ENCODE assay signal across 8 cellular contexts in genomic region chrX:129932792-129933321, GRCh38. TPM values are rescaled to one million over a fixed set of nuclear protein-coding genes. Genes with fewer than 3 reads are reported as not detected.
DNase-seq lines count a peak whose midpoint lies in the region; ATAC-seq and TF ChIP-seq lines count a peak whose summit lies in the region.

No MANE protein-coding gene starts in this region.

- no peaks in the 10 kb centered on the region for H4K20me1 ChIP-seq in OCI-LY7 (ENCODE audit: insufficient read depth, low read length)

- peak overlapping the region; percentile 73 to 76 for H3K4me3 Mint-ChIP-seq in CD14-positive monocyte
- peak overlapping the region; percentile 46 for H3K4me3 Mint-ChIP-seq in endodermal cell
- H3K4me3 Mint-ChIP-seq in nephron progenitor cell: peak overlapping the region; percentile 75

- H3K27ac ChIP-seq in OCI-LY7 (ENCODE audit: low read depth, low read length, poor library complexity, severe bottlenecking) (no peak overlapping the region), endodermal cell (ENCODE audit: low read depth, low read length) (no peak overlapping the region)

- H3K4me1 ChIP-seq in OCI-LY7 (ENCODE audit: insufficient read depth, low read length, poor library complexity, severe bottlenecking) (peaks cover 5% of the 10 kb centered on the region), endodermal cell (ENCODE audit: control insufficient read depth, insufficient read depth, low read length) (no peaks in the 10 kb centered on the region)

- H3K36me3 ChIP-seq in OCI-LY7 (ENCODE audit: insufficient read depth, low read length) (peaks cover 21% of the 10 kb centered on the region), endodermal cell (ENCODE audit: control insufficient read depth, insufficient read depth, low read length) (peaks cover 4% of the 10 kb centered on the region)

- CTCF ChIA-PET in OCI-LY7 (lab: Charles Lee; ENCODE audit: unreplicated experiment): no interaction called here

- no peaks in the 10 kb centered on the region for H3K9me2 ChIP-seq in OCI-LY7 (ENCODE audit: insufficient read depth, low read length)

- intact Hi-C loops in CD14-positive monocyte (cut with micrococcal nuclease) (loop anchor here (2.0 kb wide), 1 partner anchor 48 kb away; no protein-coding TSS in a partner anchor), OCI-LY7 (cut with micrococcal nuclease; ENCODE audit: unreplicated experiment) (loop anchor here (2.0 kb wide), 1 partner anchor 50 kb away; the partner anchor contains the start of gene BCORL1)

- H3K36me3 Mint-ChIP-seq in CD14-positive monocyte (peaks cover 6 to 7% of the 10 kb centered on the region in 2 donors), endodermal cell (ENCODE audit: low read depth) (peaks cover 13% of the 10 kb centered on the region), nephron progenitor cell (ENCODE audit: low read depth) (peaks cover 4% of the 10 kb centered on the region)

- H2AFZ ChIP-seq in OCI-LY7 (ENCODE audit: low read length): no peak overlapping the region

- H3K9me3 ChIP-seq in OCI-LY7 (ENCODE audit: low read length) (no peaks in the 10 kb centered on the region), endodermal cell (ENCODE audit: control insufficient read depth, low read length) (no peaks in the 10 kb centered on the region)

- peaks cover 12% of the 10 kb centered on the region for H3K4me1 Mint-ChIP-seq in CD14-positive monocyte
- H3K4me1 Mint-ChIP-seq in endodermal cell: peaks cover 13% of the 10 kb centered on the region
- peaks cover 28% of the 10 kb centered on the region for H3K4me1 Mint-ChIP-seq in nephron progenitor cell

- peak overlapping the region; percentile 40 for H3K4me3 ChIP-seq in OCI-LY7 (ENCODE audit: low read depth, low read length, poor library complexity, severe bottlenecking)
- no peak overlapping the region for H3K4me3 ChIP-seq in endodermal cell (ENCODE audit: low read length)

- H3K27me3 Mint-ChIP-seq in CD14-positive monocyte (ENCODE audit: low read depth in 3 of 3): peaks cover 14 to 18% (median 16%) of the 10 kb centered on the region in 3 donors
- peaks cover 48% of the 10 kb centered on the region for H3K27me3 Mint-ChIP-seq in endodermal cell (ENCODE audit: insufficient read depth)
- H3K27me3 Mint-ChIP-seq in nephron progenitor cell (ENCODE audit: low read depth, poor library complexity): peaks cover 41% of the 10 kb centered on the region

- peak; percentile 2 for ATAC-seq in GM19463 (IDR thresholded peaks at IDR 0.05; ENCODE audit: unreplicated experiment)

- H3K79me2 ChIP-seq in OCI-LY7 (ENCODE audit: insufficient read depth, low read depth, low read length): no peaks in the 10 kb centered on the region

- POLR2A ChIA-PET in OCI-LY7 (lab: Charles Lee): no interaction called here

- H3K4me2 ChIP-seq in OCI-LY7 (ENCODE audit: low read length): peak overlapping the region; percentile 32; the same call in 1 of the 2 replicates

- no peak overlapping the region for H3K9ac ChIP-seq in endodermal cell (ENCODE audit: extremely low read depth, low read length, poor library complexity, severe bottlenecking)

- BruUV-seq in OCI-LY7 (replicated peaks; lab: Mats Ljungman, UMichigan): no TSS peak

- TF ChIP-seq CTCF in CD14-positive monocyte (IDR thresholded peaks at IDR 0.05) (no peak), OCI-LY7 (conservative IDR thresholded peaks at IDR 0.05; ENCODE audit: low read length) (no peak), endodermal cell (conservative IDR thresholded peaks at IDR 0.05) (no peak), nephron progenitor cell (IDR thresholded peaks at IDR 0.05) (no peak)

- H3K27me3 ChIP-seq in endodermal cell (ENCODE audit: control insufficient read depth, insufficient read depth, low read length, poor library complexity, severe bottlenecking): peaks cover 44% of the 10 kb centered on the region

- H3K27ac Mint-ChIP-seq in CD14-positive monocyte (peak overlapping the region in 2 of 7 donors; percentile 17 to 25), endodermal cell (no peak overlapping the region), nephron progenitor cell (no peak overlapping the region)

- WGBS in endodermal cell (ENCODE audit: insufficient coverage in 1 of 2, insufficient read length in 1 of 2), 2 experiments: 0 to 4% methylated on average over 4 to 45 of the region's 50 CpGs

- no peak for DNase-seq in CD14-positive monocyte (ENCODE audit: low spot score)
- DNase-seq in OCI-LY7 (ENCODE audit: low spot score): no peak
- peak; percentile 68 for DNase-seq in endodermal cell
- peak; percentile 35 for DNase-seq in nephron progenitor cell
- DNase-seq in hepatic stellate cell (ENCODE audit: low spot score): no peak
- DNase-seq in NCI-H1436 (lab: John Stamatoyannopoulos, UW): no peak
- no peak for DNase-seq in NCI-H2107 treated with DMSO at 0.1 percent for 48 hours (lab: John Stamatoyannopoulos, UW; ENCODE audit: unreplicated experiment)

- peaks cover 0 to 16% (median 0%) of the 10 kb centered on the region in 7 donors for H3K9me3 Mint-ChIP-seq in CD14-positive monocyte
- H3K9me3 Mint-ChIP-seq in endodermal cell: peaks cover 40% of the 10 kb centered on the region
- H3K9me3 Mint-ChIP-seq in nephron progenitor cell: peaks cover 49% of the 10 kb centered on the region

RNA-seq across cellular contexts. Expression of gene UTP14A, which starts 26.9 kb away (rescaled TPM):
- polyA plus RNA-seq in CD14-positive monocyte: 1 to 10 TPM; 2.9 to 3.8 TPM
- 21.9 and 33.8 TPM in 2 replicates for total RNA-seq in OCI-LY7 (2014; rRNA removed; shearing (Covaris generic))
- total RNA-seq in OCI-LY7 (2022): 22.3 and 29.5 TPM in 2 replicates
- total RNA-seq in endodermal cell: 10 to 100 TPM; 15.6 to 24.9 TPM
- 13.2 TPM for polyA plus RNA-seq in endodermal cell (2013, experiment 1 of 2)
- polyA plus RNA-seq in endodermal cell (2013, experiment 2 of 2): 10.3 TPM

RNA-seq across cellular contexts. Expression of gene BCORL1, which starts 49.6 kb away (rescaled TPM):
- polyA plus RNA-seq in CD14-positive monocyte: under 1 TPM; 0.69 to 0.72 TPM
- total RNA-seq in OCI-LY7 (2014; rRNA removed; shearing (Covaris generic)): 1.6 and 1.7 TPM in 2 replicates
- total RNA-seq in OCI-LY7 (2022) (4.9 and 5.4 TPM in 2 replicates), endodermal cell (10 to 100 TPM; 24.5 to 29.9 TPM)
- 22.2 TPM for polyA plus RNA-seq in endodermal cell (2013, experiment 1 of 2)
- polyA plus RNA-seq in endodermal cell (2013, experiment 2 of 2): 20.2 TPM

Comparison
In these comparisons a context has a peak if more than half of its experiments do, and no peak if none do; other contexts are left out.
1. DNase-seq: peak in endodermal cell (single experiment) and nephron progenitor cell (single experiment); none in CD14-positive monocyte (single experiment), OCI-LY7 (single experiment), hepatic stellate cell (single experiment), NCI-H1436 (single experiment) and NCI-H2107 treated with DMSO at 0.1 percent for 48 hours (single experiment).
2. Peak in every context shown above with its lines, with median percentiles within 50 percentile points of each other: H3K4me3 Mint-ChIP-seq.